ENCODE assay signal across 15 cellular contexts in genomic region chr1:96554364-96554763, GRCh38.
A peak's percentile ranks its signal among the peaks of the same experiment; 100 is the strongest.
DNase-seq lines count a peak whose midpoint lies in the region; ATAC-seq and TF ChIP-seq lines count a peak whose summit lies in the region.
"Had no signal": no experiment of that assay in that cellular context is flagged by ENCODE, and none has a peak within 500 bp of the region (broad histone marks: within the 10 kb centered on the region; RNA-seq: fewer than 3 reads in every experiment).

No MANE protein-coding gene starts in this region.

- H3K27me3 ChIP-seq in dorsolateral prefrontal cortex, result no peaks in the 10 kb centered on the region

- H3K9me3 Mint-ChIP-seq in stimulated activated naive CD8-positive, alpha-beta T cell treated with anti-CD3 and anti-CD28 coated beads, Interleukin-15, amount 100 ng/mL, for 72 hours, result no peaks in the 10 kb centered on the region
- H3K9me3 Mint-ChIP-seq: CD4-positive, alpha-beta T cell had no signal

- H3K27ac Mint-ChIP-seq in stimulated activated naive CD8-positive, alpha-beta T cell treated with anti-CD3 and anti-CD28 coated beads, Interleukin-15, amount 100 ng/mL, for 72 hours, result no peak overlapping the region
- H3K27ac Mint-ChIP-seq: CD4-positive, alpha-beta T cell had no signal

- intact Hi-C loops in dorsolateral prefrontal cortex (cut with DNase I) (loop anchor here in 1 of 2 donors (10.0 kb wide), 1 partner anchor 170 kb away; the partner anchor contains the start of gene PTBP2), lower leg skin (cut with DNase I; ENCODE audit: low total_unique reads) (no loop called here)

- no peak overlapping the region for H3K4me3 Mint-ChIP-seq in stimulated activated naive CD8-positive, alpha-beta T cell treated with anti-CD3 and anti-CD28 coated beads, Interleukin-15, amount 100 ng/mL, for 72 hours
- H3K4me3 Mint-ChIP-seq: CD4-positive, alpha-beta T cell had no signal

- peak overlapping the region in 50 of 59 donors; percentile 10 to 84 (median 55) for H3K27ac ChIP-seq in dorsolateral prefrontal cortex
- H3K27ac ChIP-seq: C4-2B, GM23248 had no signal

- H3K4me3 ChIP-seq in dorsolateral prefrontal cortex, result no peak overlapping the region
- H3K4me3 ChIP-seq in lower leg skin (ENCODE audit: low read depth, poor library complexity, severe bottlenecking), result no peak overlapping the region
- H3K4me3 ChIP-seq: GM23248 had no signal

- H3K27me3 Mint-ChIP-seq in stimulated activated naive CD8-positive, alpha-beta T cell treated with anti-CD3 and anti-CD28 coated beads, Interleukin-15, amount 100 ng/mL, for 72 hours, result peaks cover 15% of the 10 kb centered on the region
- H3K27me3 Mint-ChIP-seq: CD4-positive, alpha-beta T cell had no signal

- 88 to 89% methylated on average over 4 of the region's 4 CpGs for WGBS in lower leg skin, 2 donors

- no peaks in the 10 kb centered on the region for H3K4me1 Mint-ChIP-seq in stimulated activated naive CD8-positive, alpha-beta T cell treated with anti-CD3 and anti-CD28 coated beads, Interleukin-15, amount 100 ng/mL, for 72 hours

- ATAC-seq in stimulated activated naive CD8-positive, alpha-beta T cell treated with anti-CD3 and anti-CD28 coated beads, Interleukin-15, amount 100 ng/mL, for 72 hours, result no peak

- no peak for DNase-seq in dorsolateral prefrontal cortex
- peak; percentile 48 for DNase-seq in medulla oblongata (ENCODE audit: extremely low spot score)
- peak; percentile 76 for DNase-seq in pons (ENCODE audit: low spot score)
- DNase-seq in COLO829 (ENCODE audit: low spot score), result no peak
- DNase-seq in NCI-H2081 (lab: John Stamatoyannopoulos, UW), result no peak
- no peak for DNase-seq in lower leg skin (ENCODE audit: low spot score in 2 of 2)
- DNase-seq in stimulated activated naive CD8-positive, alpha-beta T cell treated with anti-CD3 and anti-CD28 coated beads, Interleukin-15, amount 100 ng/mL, for 72 hours, result no peak
- DNase-seq: ACHN; CD4-positive, alpha-beta T cell; DMS153; DMS79; GDM1; GM23248; HCEC 1CT had no signal

- no peak for TF ChIP-seq CTCF in dorsolateral prefrontal cortex (IDR thresholded peaks at IDR 0.05 in 54 of 56, conservative IDR thresholded peaks at IDR 0.05 in 2 of 56; ENCODE audit: low read depth in 1 of 56, partially characterized antibody in 56 of 56)
- TF ChIP-seq CTCF in lower leg skin (IDR thresholded peaks at IDR 0.05), result no peak

- no peak for TF ChIP-seq POLR2A in lower leg skin (IDR thresholded peaks at IDR 0.05)

Comparison
In these comparisons a context has a peak if more than half of its experiments do, and no peak if none do; other contexts are left out.
1. DNase-seq: peak in medulla oblongata (single experiment) and pons (single experiment); none in dorsolateral prefrontal cortex (0 of 10), COLO829 (single experiment), NCI-H2081 (0 of 2), lower leg skin (0 of 2) and stimulated activated naive CD8-positive, alpha-beta T cell treated with anti-CD3 and anti-CD28 coated beads, Interleukin-15, amount 100 ng/mL, for 72 hours (0 of 2).